In genomic region chr18:5972298-5972697, GRCh38 we compare ENCODE assay signal across 11 cellular contexts.
DNase-seq lines count a peak whose midpoint lies in the region; ATAC-seq lines count a peak whose summit lies in the region.
"Had no signal": no experiment of that assay in that cellular context is flagged by ENCODE, and none has a peak within 500 bp of the region (broad histone marks: within the 10 kb centered on the region; RNA-seq: fewer than 3 reads in every experiment).

No MANE protein-coding gene starts in this region.

- H3K27ac ChIP-seq in Karpas-422 (ENCODE audit: low read length): peak overlapping the region; percentile 96

- H3K79me2 ChIP-seq in Karpas-422 (ENCODE audit: low read length): no peaks in the 10 kb centered on the region; the same call in 1 of the 2 replicates

- H3K36me3 ChIP-seq in Karpas-422 (ENCODE audit: insufficient read depth, low read length): no peaks in the 10 kb centered on the region; the same call in 1 of the 2 replicates

- H3K9ac ChIP-seq in Karpas-422 (ENCODE audit: low read length): peak overlapping the region; percentile 56

- no peak overlapping the region for H2AFZ ChIP-seq in Karpas-422 (ENCODE audit: low read length)

- H3K9me2 ChIP-seq in Karpas-422 (replicated peaks; ENCODE audit: insufficient read depth, low read length): no peaks in the 10 kb centered on the region

- H3K4me1 ChIP-seq in Karpas-422 (ENCODE audit: low read length): peaks cover 98% of the 10 kb centered on the region

- peak overlapping the region; percentile 68 for H3K4me3 ChIP-seq in Karpas-422 (ENCODE audit: low read length)

- peak overlapping the region; percentile 76 for H3K4me2 ChIP-seq in Karpas-422 (ENCODE audit: low read depth, low read length, poor library complexity, severe bottlenecking)

- ATAC-seq in GM18498 (IDR thresholded peaks at IDR 0.05; ENCODE audit: unreplicated experiment) (peak; percentile 50), GM19397 (IDR thresholded peaks at IDR 0.05; ENCODE audit: unreplicated experiment) (peak; percentile 52), HG02852 (IDR thresholded peaks at IDR 0.05; ENCODE audit: unreplicated experiment) (peak; percentile 46)

- no peaks in the 10 kb centered on the region; the same call in 1 of the 2 replicates for H3K9me3 ChIP-seq in Karpas-422 (ENCODE audit: low read length)

- no peaks in the 10 kb centered on the region for H3K27me3 ChIP-seq in Karpas-422 (ENCODE audit: low read length)

- H4K20me1 ChIP-seq in Karpas-422 (ENCODE audit: insufficient read depth, low read depth, low read length): no peaks in the 10 kb centered on the region

- DNase-seq in Karpas-422 (peak; percentile 94), NCI-H1092 treated with DMSO at 0.1 percent for 48 hours (lab: John Stamatoyannopoulos, UW) (no peak), islet precursor cell (no peak), NCI-H748 treated with DMSO at 0.1 percent for 48 hours (lab: John Stamatoyannopoulos, UW) (no peak)
- DNase-seq in stimulated activated naive CD4-positive, alpha-beta T cell treated with Interleukin-2 at 50 U/mL for 16 hours (lab: John Stamatoyannopoulos, UW): no peak
- DNase-seq: AML-193; amygdala; effector CD8-positive, alpha-beta T cell had no signal
